ENCODE assay signal across 7 cellular contexts in genomic region chr22:50243704-50244419, GRCh38. TPM values are rescaled to one million over a fixed set of nuclear protein-coding genes. Genes with fewer than 3 reads are reported as not detected.
DNase-seq lines count a peak whose midpoint lies in the region; ATAC-seq, FAIRE-seq and TF ChIP-seq lines count a peak whose summit lies in the region.

No MANE protein-coding gene starts in this region.

- peaks cover 29% of the 10 kb centered on the region; the same call in 1 of the 2 replicates for H3K36me3 ChIP-seq in OCI-LY1 (ENCODE audit: insufficient read depth, low read length)
- H3K36me3 ChIP-seq in endothelial cell of umbilical vein (ENCODE audit: control insufficient read depth in 2 of 2, extremely low read depth in 1 of 2, insufficient read depth in 2 of 2, low read length in 2 of 2): peaks cover 0 to 14% of the 10 kb centered on the region in 2 experiments

- H3F3A ChIP-seq in OCI-LY1 (ENCODE audit: insufficient read depth, low read length): peaks cover 8% of the 10 kb centered on the region; the same call in 1 of the 2 replicates

- H3K27ac Mint-ChIP-seq in osteocyte (ENCODE audit: unreplicated experiment): peak overlapping the region; percentile 100

- no peaks in the 10 kb centered on the region for H3K9me3 Mint-ChIP-seq in osteocyte (ENCODE audit: unreplicated experiment)

- no peaks in the 10 kb centered on the region for H3K9me1 ChIP-seq in endothelial cell of umbilical vein (replicated peaks; ENCODE audit: control insufficient read depth, extremely low read depth, insufficient read depth, low read length)

- H3K9me2 ChIP-seq in OCI-LY1 (ENCODE audit: low read depth, low read length): no peaks in the 10 kb centered on the region

- DNase-seq in endothelial cell of umbilical vein (ENCODE audit: low read depth, low spot score) (peak; percentile 14), osteocyte (ENCODE audit: extremely low spot score, unreplicated experiment) (no peak), cerebellar cortex (ENCODE audit: low spot score) (no peak), HTR-8/SVneo (ENCODE audit: insufficient read length, low spot score) (no peak), islet precursor cell (no peak)

- no peak overlapping the region for H2AFZ ChIP-seq in OCI-LY1 (ENCODE audit: low read length)
- peak overlapping the region; percentile 90 for H2AFZ ChIP-seq in endothelial cell of umbilical vein (ENCODE audit: low read depth, low read length)

- peaks cover 10% of the 10 kb centered on the region for H3K36me3 Mint-ChIP-seq in osteocyte (ENCODE audit: unreplicated experiment)

- H3K9me3 ChIP-seq in OCI-LY1 (ENCODE audit: low read length): no peaks in the 10 kb centered on the region
- H3K9me3 ChIP-seq in endothelial cell of umbilical vein (replicated peaks; ENCODE audit: control insufficient read depth, insufficient read depth, low read length): no peaks in the 10 kb centered on the region

- H3K4me1 Mint-ChIP-seq in osteocyte (ENCODE audit: unreplicated experiment): peaks cover 34% of the 10 kb centered on the region

- intact Hi-C loops in endothelial cell of umbilical vein (cut with micrococcal nuclease): no loop called here

- TF ChIP-seq POLR2A in endothelial cell of umbilical vein (IDR thresholded peaks at IDR 0.05; ENCODE audit: low read depth, low read length): no peak

- TF ChIP-seq CTCF in OCI-LY1 (IDR thresholded peaks at IDR 0.05; ENCODE audit: low read length): no peak
- TF ChIP-seq CTCF in endothelial cell of umbilical vein (IDR thresholded peaks at IDR 0.05; ENCODE audit: extremely low read depth in 1 of 2, insufficient read depth in 1 of 2, low read depth in 1 of 2, low read length in 2 of 2): no peak
- no peak for TF ChIP-seq CTCF in osteocyte (IDR thresholded peaks at IDR 0.05)

- TSS peak; percentile 32 for BruUV-seq in endothelial cell of umbilical vein (replicated peaks; lab: Mats Ljungman, UMichigan)

- no peaks in the 10 kb centered on the region for H3K27me3 ChIP-seq in OCI-LY1 (ENCODE audit: insufficient read depth, low read length)
- no peaks in the 10 kb centered on the region for H3K27me3 ChIP-seq in endothelial cell of umbilical vein (ENCODE audit: control insufficient read depth in 2 of 2, insufficient read depth in 2 of 2, low read length in 2 of 2)

- dilution Hi-C loops in endothelial cell of umbilical vein (cut with MboI; ENCODE audit: extremely low pct_ligation_motif_present, low sequenced_read_pairs): no loop called here

- POLR2A ChIA-PET in endothelial cell of umbilical vein (lab: Charles Lee): no interaction called here

- H3K4me2 ChIP-seq in OCI-LY1 (ENCODE audit: low read length): peak overlapping the region; percentile 91
- H3K4me2 ChIP-seq in endothelial cell of umbilical vein (ENCODE audit: insufficient read depth, low read length): peak overlapping the region; percentile 94

- CTCF ChIA-PET in endothelial cell of umbilical vein (lab: Charles Lee): interaction anchor here (0.9 to 1.9 kb wide), 4 partner anchors 24 to 282 kb away, joined by 4 to 7 read pairs (median 4); partner anchors contain the start of gene SCO2

- H3K27ac ChIP-seq in OCI-LY1 (ENCODE audit: low read depth, low read length, poor library complexity, severe bottlenecking): peak overlapping the region; percentile 87
- peak overlapping the region; percentile 73 for H3K27ac ChIP-seq in endothelial cell of umbilical vein (ENCODE audit: insufficient read depth, low read depth, low read length)

- FAIRE-seq in endothelial cell of umbilical vein (lab: Jason Lieb, UNC) (peak; percentile 61), HTR-8/SVneo (lab: Jason Lieb, UNC) (no peak)

- H3K79me2 ChIP-seq in OCI-LY1 (ENCODE audit: insufficient read depth, low read length) (peaks cover 23% of the 10 kb centered on the region), endothelial cell of umbilical vein (ENCODE audit: control insufficient read depth, insufficient read depth, low read length) (peaks cover 47% of the 10 kb centered on the region)

- peaks cover 45% of the 10 kb centered on the region for H3K4me1 ChIP-seq in OCI-LY1 (ENCODE audit: insufficient read depth, low read length, severe bottlenecking)
- peaks cover 26% of the 10 kb centered on the region for H3K4me1 ChIP-seq in endothelial cell of umbilical vein (ENCODE audit: control insufficient read depth, extremely low read depth, insufficient read depth, low read length)

- H3K4me3 ChIP-seq in OCI-LY1 (ENCODE audit: low read depth, low read length, poor library complexity, severe bottlenecking) (peak overlapping the region; percentile 95), endothelial cell of umbilical vein (replicated peaks in 1 of 3; ENCODE audit: insufficient read depth in 1 of 3, low read depth in 1 of 3, low read length in 3 of 3) (peak overlapping the region; percentile 55 to 98 (median 90))

- peak overlapping the region; percentile 100 for H3K4me3 Mint-ChIP-seq in osteocyte (ENCODE audit: unreplicated experiment)

- H4K20me1 ChIP-seq in OCI-LY1 (ENCODE audit: insufficient read depth, low read length) (no peaks in the 10 kb centered on the region), endothelial cell of umbilical vein (replicated peaks; ENCODE audit: control insufficient read depth, extremely low read depth, insufficient read depth, low read length) (no peaks in the 10 kb centered on the region)

- peak; percentile 2 for ATAC-seq in GM21423 (IDR thresholded peaks at IDR 0.05; ENCODE audit: unreplicated experiment)

- H3K9ac ChIP-seq in OCI-LY1 (ENCODE audit: low read length) (peak overlapping the region; percentile 92), endothelial cell of umbilical vein (replicated peaks; ENCODE audit: extremely low read depth, insufficient read depth, low read length) (peak overlapping the region; percentile 91)

- no peaks in the 10 kb centered on the region for H3K27me3 Mint-ChIP-seq in osteocyte (ENCODE audit: unreplicated experiment)

TF ChIP-seq in endothelial cell of umbilical vein, 7 proteins besides CTCF, POLR2A, EP300 and RAD21 (continues in another document):
- TF ChIP-seq EZH2 (IDR thresholded peaks at IDR 0.05; ENCODE audit: borderline replicate concordance, low read depth, low read length, severe bottlenecking): no peak
- TF ChIP-seq MAX (IDR thresholded peaks at IDR 0.05; ENCODE audit: insufficient read depth, insufficient read length): no peak
- TF ChIP-seq MYC (IDR thresholded peaks at IDR 0.05; ENCODE audit: low read depth, low read length): no peak

RNA-seq across cellular contexts. Expression of gene TUBGCP6, which starts 1.0 kb away (rescaled TPM):
- total RNA-seq in endothelial cell of umbilical vein: 41.5 and 45.3 TPM in 2 replicates
- polyA plus RNA-seq in endothelial cell of umbilical vein: 33.1 and 42.7 TPM in 2 replicates
- polyA plus RNA-seq in endothelial cell of umbilical vein (2011; cell fraction: cytosol; rRNA removed): 7.6 and 13.4 TPM in 2 replicates
- polyA plus RNA-seq in endothelial cell of umbilical vein (2011; cell fraction: nucleus; rRNA removed): 261 and 282 TPM in 2 replicates
- polyA plus RNA-seq in endothelial cell of umbilical vein (2012): 19.7 and 24.2 TPM in 2 replicates
- 23.3 and 25.1 TPM in 2 replicates for polyA minus RNA-seq in endothelial cell of umbilical vein
- polyA minus RNA-seq in endothelial cell of umbilical vein (2011; cell fraction: cytosol; rRNA and poly(A)+ RNA removed): 5.6 TPM
- 38.8 and 57.6 TPM in 2 replicates for polyA minus RNA-seq in endothelial cell of umbilical vein (2011; cell fraction: nucleus; rRNA and poly(A)+ RNA removed)
- 52.5 and 55.7 TPM in 2 replicates for total RNA-seq in osteocyte

RNA-seq across cellular contexts. Expression of gene HDAC10, which starts 7.2 kb away (rescaled TPM):
- total RNA-seq in endothelial cell of umbilical vein (42.4 and 47.0 TPM in 2 replicates), osteocyte (37.7 and 38.3 TPM in 2 replicates)
- polyA plus RNA-seq in endothelial cell of umbilical vein: 32.6 and 38.3 TPM in 2 replicates
- polyA plus RNA-seq in endothelial cell of umbilical vein (2011; cell fraction: cytosol; rRNA removed): 5.5 and 8.8 TPM in 2 replicates
- polyA plus RNA-seq in endothelial cell of umbilical vein (2011; cell fraction: nucleus; rRNA removed): 193 and 224 TPM in 2 replicates
- 22.9 and 34.1 TPM in 2 replicates for polyA plus RNA-seq in endothelial cell of umbilical vein (2012)
- 15.7 and 19.6 TPM in 2 replicates for polyA minus RNA-seq in endothelial cell of umbilical vein
- 5.1 TPM for polyA minus RNA-seq in endothelial cell of umbilical vein (2011; cell fraction: cytosol; rRNA and poly(A)+ RNA removed)
- polyA minus RNA-seq in endothelial cell of umbilical vein (2011; cell fraction: nucleus; rRNA and poly(A)+ RNA removed): 30.4 and 61.3 TPM in 2 replicates

RNA-seq across cellular contexts. Expression of gene MAPK12, which starts 17.6 kb away (rescaled TPM):
- total RNA-seq in endothelial cell of umbilical vein: 67.9 and 72.3 TPM in 2 replicates
- 86.8 and 90.2 TPM in 2 replicates for polyA plus RNA-seq in endothelial cell of umbilical vein
- polyA plus RNA-seq in endothelial cell of umbilical vein (2011; cell fraction: cytosol; rRNA removed): 50.3 and 67.5 TPM in 2 replicates
- 241 and 284 TPM in 2 replicates for polyA plus RNA-seq in endothelial cell of umbilical vein (2011; cell fraction: nucleus; rRNA removed)
- 46.0 and 62.2 TPM in 2 replicates for polyA plus RNA-seq in endothelial cell of umbilical vein (2012)
- polyA minus RNA-seq in endothelial cell of umbilical vein: 51.9 and 76.1 TPM in 2 replicates
- polyA minus RNA-seq in endothelial cell of umbilical vein (2011; cell fraction: cytosol; rRNA and poly(A)+ RNA removed): 9.8 TPM
- 48.7 and 88.7 TPM in 2 replicates for polyA minus RNA-seq in endothelial cell of umbilical vein (2011; cell fraction: nucleus; rRNA and poly(A)+ RNA removed)
- 24.8 and 27.3 TPM in 2 replicates for total RNA-seq in osteocyte

RNA-seq across cellular contexts. Expression of gene MAPK11, which starts 26.3 kb away (rescaled TPM):
- total RNA-seq in endothelial cell of umbilical vein: 26.3 and 29.4 TPM in 2 replicates
- 22.8 and 30.2 TPM in 2 replicates for polyA plus RNA-seq in endothelial cell of umbilical vein
- 13.7 and 19.8 TPM in 2 replicates for polyA plus RNA-seq in endothelial cell of umbilical vein (2011; cell fraction: cytosol; rRNA removed)
- 47.9 and 63.7 TPM in 2 replicates for polyA plus RNA-seq in endothelial cell of umbilical vein (2011; cell fraction: nucleus; rRNA removed)
- polyA plus RNA-seq in endothelial cell of umbilical vein (2012): 19.7 and 28.3 TPM in 2 replicates
- polyA minus RNA-seq in endothelial cell of umbilical vein: 17.9 and 22.1 TPM in 2 replicates
- polyA minus RNA-seq in endothelial cell of umbilical vein (2011; cell fraction: cytosol; rRNA and poly(A)+ RNA removed): 0.51 TPM
- polyA minus RNA-seq in endothelial cell of umbilical vein (2011; cell fraction: nucleus; rRNA and poly(A)+ RNA removed): 11.3 and 17.4 TPM in 2 replicates
- 6.4 and 6.9 TPM in 2 replicates for total RNA-seq in osteocyte

RNA-seq across cellular contexts. Expression of gene SELENOO, which starts 43.1 kb away (rescaled TPM):
- total RNA-seq in endothelial cell of umbilical vein (24.1 and 28.0 TPM in 2 replicates), osteocyte (23.9 and 25.0 TPM in 2 replicates)
- polyA plus RNA-seq in endothelial cell of umbilical vein: 37.5 and 45.8 TPM in 2 replicates
- polyA plus RNA-seq in endothelial cell of umbilical vein (2011; cell fraction: cytosol; rRNA removed): 17.7 and 23.1 TPM in 2 replicates
- polyA plus RNA-seq in endothelial cell of umbilical vein (2011; cell fraction: nucleus; rRNA removed): 82.2 and 94.2 TPM in 2 replicates
- 13.8 and 16.8 TPM in 2 replicates for polyA plus RNA-seq in endothelial cell of umbilical vein (2012)
- polyA minus RNA-seq in endothelial cell of umbilical vein: 11.1 and 16.1 TPM in 2 replicates
- 9.7 TPM for polyA minus RNA-seq in endothelial cell of umbilical vein (2011; cell fraction: cytosol; rRNA and poly(A)+ RNA removed)
- 11.9 and 16.8 TPM in 2 replicates for polyA minus RNA-seq in endothelial cell of umbilical vein (2011; cell fraction: nucleus; rRNA and poly(A)+ RNA removed)
